21 cellular contexts compared by ENCODE assay signal in the genomic region with DNA sequence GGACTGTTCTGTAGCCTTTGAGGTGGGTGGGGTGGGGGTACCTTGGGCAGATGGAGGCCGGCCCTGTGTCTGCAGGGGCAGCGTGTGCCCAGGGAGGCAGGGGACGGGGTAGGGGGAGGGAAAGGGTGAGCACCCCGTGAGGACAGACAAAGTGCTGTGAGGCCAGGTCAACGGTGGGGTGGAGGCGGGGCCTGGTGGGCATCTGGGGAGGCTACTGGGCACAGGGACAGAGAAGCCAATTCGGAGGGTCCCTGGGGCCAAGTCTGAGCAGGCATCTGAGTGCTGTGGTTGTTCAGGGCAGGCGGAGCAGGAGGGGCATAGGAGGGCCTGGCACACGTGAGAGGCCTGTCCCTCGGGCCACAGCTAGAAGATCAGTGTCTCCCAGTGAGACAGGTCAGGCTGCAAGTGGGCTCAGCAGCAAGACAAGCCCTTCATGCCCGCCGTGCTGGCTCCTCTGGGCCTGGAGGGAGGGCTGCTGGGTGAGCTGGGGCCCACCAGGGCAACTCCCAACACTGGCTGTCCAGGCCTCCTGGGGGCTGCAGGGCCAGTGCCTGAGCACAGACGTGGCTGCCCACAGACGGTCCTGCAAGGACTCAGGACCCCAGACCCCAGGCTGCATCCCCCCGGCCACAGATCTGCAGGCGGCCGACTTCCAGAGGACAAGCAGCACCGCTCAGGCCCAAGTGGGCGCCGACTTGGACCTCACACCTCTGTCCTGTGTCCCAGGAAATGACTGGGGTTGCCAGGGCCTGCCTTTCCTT. TPM values are rescaled to one million over a fixed set of nuclear protein-coding genes. Genes with fewer than 3 reads are reported as not detected.
A peak's percentile ranks its signal among the peaks of the same experiment; 100 is the strongest.
DNase-seq lines count a peak whose midpoint lies in the region; ATAC-seq, FAIRE-seq and TF ChIP-seq lines count a peak whose summit lies in the region.
"Had no signal": no experiment of that assay in that cellular context is flagged by ENCODE, and none has a peak within 500 bp of the region (broad histone marks: within the 10 kb centered on the region; RNA-seq: fewer than 3 reads in every experiment).

No MANE protein-coding gene starts in this region.

- no peaks in the 10 kb centered on the region for H3K9me2 ChIP-seq in PC-9 (ENCODE audit: insufficient read depth)

- no peaks in the 10 kb centered on the region for H3K36me3 ChIP-seq in PC-9 (ENCODE audit: low read depth)
- H3K36me3 ChIP-seq: esophagus squamous epithelium, HAP-1 had no signal

- POLR2A ChIA-PET in activated CD4-positive, alpha-beta memory T cell treated with anti-CD3 and anti-CD28 coated beads, Interleukin-2, amount 10 ng/mL, durations not matched to agents 7 days and 5 days (lab: Charles Lee), result no interaction called here
- POLR2A ChIA-PET in PC-9 (lab: Charles Lee; ENCODE audit: unreplicated experiment), result no interaction called here

- H3K4me1 Mint-ChIP-seq in activated CD4-positive, alpha-beta memory T cell treated with anti-CD3 and anti-CD28 coated beads, Interleukin-2, amount 10 ng/mL, durations not matched to agents 7 days and 5 days, result no peaks in the 10 kb centered on the region
- H3K4me1 Mint-ChIP-seq: activated T-helper 17 cell treated with anti-CD3 and anti-CD28 coated beads, Interleukin-2, amount 50 U/mL, for 72 hours; CD14-positive monocyte had no signal

- H3F3A ChIP-seq in PC-9 (ENCODE audit: insufficient read depth, low read depth), result no peaks in the 10 kb centered on the region

- no peaks in the 10 kb centered on the region for H4K20me1 ChIP-seq in PC-9 (ENCODE audit: insufficient read depth)

- H3K9me3 ChIP-seq in PC-9 (ENCODE audit: insufficient read depth, low read depth), result no peaks in the 10 kb centered on the region
- H3K9me3 ChIP-seq: esophagus squamous epithelium, HAP-1 had no signal

- H3K4me2 ChIP-seq in PC-9, result no peak overlapping the region

- no peaks in the 10 kb centered on the region for H3K79me2 ChIP-seq in PC-9 (ENCODE audit: low read depth)
- H3K79me2 ChIP-seq: parathyroid adenoma had no signal

- H3K4me1 ChIP-seq in PC-9 (replicated peaks; ENCODE audit: insufficient read depth), result no peaks in the 10 kb centered on the region
- H3K4me1 ChIP-seq: esophagus squamous epithelium, HAP-1, parathyroid adenoma had no signal

- DNase-seq in GM12892 (ENCODE audit: insufficient read length) (peak; percentile 20), iPS-NIHi11 (ENCODE audit: low spot score) (peak; percentile 15), posterior cingulate gyrus (peak in 6 of 10 donors; percentile 4 to 79 (median 41)), middle frontal gyrus (ENCODE audit: extremely low spot score, low spot score) (no peak), PC-9 (no peak)
- DNase-seq in activated CD4-positive, alpha-beta memory T cell treated with anti-CD3 and anti-CD28 coated beads, Interleukin-2, amount 10 ng/mL, durations not matched to agents 7 days and 5 days, result peak; percentile 7
- no peak for DNase-seq in activated naive CD4-positive, alpha-beta T cell treated with anti-CD3 and anti-CD28 coated beads, Interleukin-2, amount 50 U/mL, for 72 hours (ENCODE audit: low spot score in 2 of 2)
- DNase-seq: activated CD8-positive, alpha-beta T cell treated with anti-CD3 and anti-CD28 coated beads, Interleukin-2, amount 10 ng/mL, durations not matched to agents 7 days and 5 days; effector memory CD4-positive, alpha-beta T cell; esophagus squamous epithelium; kidney glomerular epithelial cell; NCI-H69 had no signal

- H2AFZ ChIP-seq in PC-9, result no peak overlapping the region
- H2AFZ ChIP-seq: parathyroid adenoma had no signal

- H3K9me3 Mint-ChIP-seq in activated CD4-positive, alpha-beta memory T cell treated with anti-CD3 and anti-CD28 coated beads, Interleukin-2, amount 10 ng/mL, durations not matched to agents 7 days and 5 days, result no peaks in the 10 kb centered on the region
- no peaks in the 10 kb centered on the region for H3K9me3 Mint-ChIP-seq in activated naive CD4-positive, alpha-beta T cell treated with anti-CD3 and anti-CD28 coated beads, Interleukin-2, amount 50 U/mL, for 72 hours
- H3K9me3 Mint-ChIP-seq: activated T-helper 17 cell treated with anti-CD3 and anti-CD28 coated beads, Interleukin-2, amount 50 U/mL, for 72 hours; naive thymus-derived CD8-positive, alpha-beta T cell had no signal

- H3K27me3 Mint-ChIP-seq in activated CD4-positive, alpha-beta memory T cell treated with anti-CD3 and anti-CD28 coated beads, Interleukin-2, amount 10 ng/mL, durations not matched to agents 7 days and 5 days, result no peaks in the 10 kb centered on the region
- H3K27me3 Mint-ChIP-seq: activated T-helper 17 cell treated with anti-CD3 and anti-CD28 coated beads, Interleukin-2, amount 50 U/mL, for 72 hours had no signal

- H3K36me3 Mint-ChIP-seq in activated CD4-positive, alpha-beta memory T cell treated with anti-CD3 and anti-CD28 coated beads, Interleukin-2, amount 10 ng/mL, durations not matched to agents 7 days and 5 days (ENCODE audit: low read depth), result no peaks in the 10 kb centered on the region
- no peaks in the 10 kb centered on the region for H3K36me3 Mint-ChIP-seq in activated naive CD4-positive, alpha-beta T cell treated with anti-CD3 and anti-CD28 coated beads, Interleukin-2, amount 50 U/mL, for 72 hours
- H3K36me3 Mint-ChIP-seq: CD14-positive monocyte; naive thymus-derived CD8-positive, alpha-beta T cell had no signal

- intact Hi-C loops in posterior cingulate gyrus (cut with DNase I), result no loop called here
- intact Hi-C loops in PC-9 (cut with micrococcal nuclease; ENCODE audit: unreplicated experiment), result no loop called here

- no peak for FAIRE-seq in GM12892 (lab: Jason Lieb, UNC)
- FAIRE-seq: D721Med, K562 had no signal

- CTCF ChIA-PET in activated CD4-positive, alpha-beta memory T cell treated with anti-CD3 and anti-CD28 coated beads, Interleukin-2, amount 10 ng/mL, durations not matched to agents 7 days and 5 days (lab: Charles Lee), result no interaction called here
- CTCF ChIA-PET in PC-9 (lab: Charles Lee), result no interaction called here

- TF ChIP-seq POLR2A in GM12892 (IDR thresholded peaks at IDR 0.05; ENCODE audit: low read depth, low read length), result no peak

- no TSS peak for BruUV-seq in PC-9 (replicated peaks; lab: Mats Ljungman, UMichigan)

- H3K27me3 ChIP-seq in PC-9 (ENCODE audit: insufficient read depth, low read depth), result peaks cover 11% of the 10 kb centered on the region; the same call in 1 of the 2 replicates
- H3K27me3 ChIP-seq: esophagus squamous epithelium had no signal

- no peak for ATAC-seq in activated naive CD4-positive, alpha-beta T cell treated with anti-CD3 and anti-CD28 coated beads, Interleukin-2, amount 50 U/mL, for 72 hours
- ATAC-seq in HG03342 (IDR thresholded peaks at IDR 0.05; ENCODE audit: unreplicated experiment), result no peak
- ATAC-seq: activated T-helper 17 cell treated with anti-CD3 and anti-CD28 coated beads, Interleukin-2, amount 50 U/mL, for 72 hours; naive thymus-derived CD8-positive, alpha-beta T cell had no signal

- no peak overlapping the region for H3K27ac ChIP-seq in PC-9
- H3K27ac ChIP-seq: esophagus squamous epithelium, parathyroid adenoma had no signal

- no peak for TF ChIP-seq CTCF in PC-9 (conservative IDR thresholded peaks at IDR 0.05)

- no peak overlapping the region for H3K27ac Mint-ChIP-seq in activated CD4-positive, alpha-beta memory T cell treated with anti-CD3 and anti-CD28 coated beads, Interleukin-2, amount 10 ng/mL, durations not matched to agents 7 days and 5 days
- H3K27ac Mint-ChIP-seq in activated naive CD4-positive, alpha-beta T cell treated with anti-CD3 and anti-CD28 coated beads, Interleukin-2, amount 50 U/mL, for 72 hours, result no peak overlapping the region
- H3K27ac Mint-ChIP-seq: activated CD8-positive, alpha-beta T cell treated with anti-CD3 and anti-CD28 coated beads, Interleukin-2, amount 10 ng/mL, durations not matched to agents 7 days and 5 days; activated T-helper 17 cell treated with anti-CD3 and anti-CD28 coated beads, Interleukin-2, amount 50 U/mL, for 72 hours had no signal

- no peak overlapping the region for H3K4me3 Mint-ChIP-seq in activated CD4-positive, alpha-beta memory T cell treated with anti-CD3 and anti-CD28 coated beads, Interleukin-2, amount 10 ng/mL, durations not matched to agents 7 days and 5 days
- H3K4me3 Mint-ChIP-seq: activated CD8-positive, alpha-beta T cell treated with anti-CD3 and anti-CD28 coated beads, Interleukin-2, amount 10 ng/mL, durations not matched to agents 7 days and 5 days; activated T-helper 17 cell treated with anti-CD3 and anti-CD28 coated beads, Interleukin-2, amount 50 U/mL, for 72 hours; CD14-positive monocyte; naive thymus-derived CD8-positive, alpha-beta T cell had no signal

- H3K4me3 ChIP-seq in PC-9, result no peak overlapping the region
- H3K4me3 ChIP-seq: esophagus squamous epithelium, HAP-1, K562 had no signal

RNA-seq across cellular contexts. Expression of a gene that starts 26.4 kb away (rescaled TPM):
- 0.04 TPM for polyA plus RNA-seq in GM12892 (2012; ENCODE audit: missing spikeins)
- total RNA-seq in activated CD4-positive, alpha-beta memory T cell treated with anti-CD3 and anti-CD28 coated beads, Interleukin-2, amount 10 ng/mL, durations not matched to agents 7 days and 5 days, result 1 to 10 TPM in 1 of 2 experiments, under 1 TPM in 1; 0.55 to 1.2 TPM
- under 1 TPM in 1 of 2 donors, not detected in 1; 0.07 TPM for total RNA-seq in activated naive CD4-positive, alpha-beta T cell treated with anti-CD3 and anti-CD28 coated beads, Interleukin-2, amount 50 U/mL, for 72 hours
- 1.2 and 1.7 TPM in 2 replicates for total RNA-seq in PC-9 (2021)
- polyA plus RNA-seq: naive thymus-derived CD8-positive, alpha-beta T cell had no signal

RNA-seq across cellular contexts. Expression of a gene that starts 45.9 kb away (rescaled TPM):
- polyA plus RNA-seq in GM12892 (2012; ENCODE audit: missing spikeins), result not detected
- not detected for total RNA-seq in activated CD4-positive, alpha-beta memory T cell treated with anti-CD3 and anti-CD28 coated beads, Interleukin-2, amount 10 ng/mL, durations not matched to agents 7 days and 5 days
- total RNA-seq in activated naive CD4-positive, alpha-beta T cell treated with anti-CD3 and anti-CD28 coated beads, Interleukin-2, amount 50 U/mL, for 72 hours, result not detected
- total RNA-seq in PC-9 (2021), result not detected in 2 replicates
- total RNA-seq: activated CD8-positive, alpha-beta T cell treated with anti-CD3 and anti-CD28 coated beads, Interleukin-2, amount 10 ng/mL, durations not matched to agents 7 days and 5 days; activated T-helper 17 cell treated with anti-CD3 and anti-CD28 coated beads, Interleukin-2, amount 50 U/mL, for 72 hours; esophagus squamous epithelium; K562; naive thymus-derived CD8-positive, alpha-beta T cell had no signal
- polyA plus RNA-seq: AG04450; CD14-positive monocyte; K562; naive thymus-derived CD8-positive, alpha-beta T cell had no signal

Comparison
In these comparisons a context has a peak if more than half of its experiments do, and no peak if none do; other contexts are left out.
1. DNase-seq: peak in GM12892 (single experiment), activated CD4-positive, alpha-beta memory T cell treated with anti-CD3 and anti-CD28 coated beads, Interleukin-2, amount 10 ng/mL, durations not matched to agents 7 days and 5 days (single experiment), iPS-NIHi11 (single experiment) and posterior cingulate gyrus (6 of 10); none in activated naive CD4-positive, alpha-beta T cell treated with anti-CD3 and anti-CD28 coated beads, Interleukin-2, amount 50 U/mL, for 72 hours (0 of 2), middle frontal gyrus (single experiment) and PC-9 (0 of 2).